24 cellular contexts compared by ENCODE assay signal in the genomic region with DNA sequence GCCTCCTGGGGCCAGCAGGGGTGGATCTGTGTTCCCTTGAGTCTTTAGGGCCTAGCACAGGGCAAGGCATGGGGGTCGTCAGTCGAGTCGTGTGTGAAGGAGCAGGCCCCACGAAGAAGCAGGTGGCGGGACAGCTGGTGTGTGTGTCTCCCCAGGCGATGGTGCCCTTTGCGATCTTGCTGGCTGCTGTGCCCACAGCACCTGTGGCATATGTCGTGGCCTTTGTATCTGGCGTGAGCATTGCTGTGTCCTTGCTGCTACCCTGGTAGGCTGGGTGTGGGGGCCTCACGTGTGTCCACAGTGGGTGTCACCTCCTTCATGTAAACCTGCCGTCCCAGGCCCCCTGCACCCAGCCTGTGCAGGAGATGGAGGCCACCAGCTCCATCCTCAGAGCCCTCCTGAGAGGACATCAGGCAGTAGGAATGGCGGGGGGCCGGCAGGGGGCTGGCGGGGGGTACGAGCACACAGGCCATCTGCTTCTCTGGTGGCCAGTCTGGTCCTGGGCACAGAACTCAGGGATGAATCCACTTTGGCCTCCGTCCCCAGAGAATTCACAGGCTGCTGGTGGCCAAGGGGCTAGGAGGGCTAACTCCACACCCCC. TPM values are rescaled to one million over a fixed set of nuclear protein-coding genes. Genes with fewer than 3 reads are reported as not detected.
"Had no signal": no experiment of that assay in that cellular context is flagged by ENCODE, and none has a peak within 500 bp of the region (broad histone marks: within the 10 kb centered on the region; RNA-seq: fewer than 3 reads in every experiment).

No MANE protein-coding gene starts in this region.

- H3K4me2 ChIP-seq: hepatocyte had no signal

- H3K4me1 Mint-ChIP-seq: naive B cell, nephron had no signal

- H3K4me3 ChIP-seq: coronary artery, hepatocyte, left ventricle myocardium inferior, lung, psoas muscle, skin epidermis, stomach had no signal

- H3K27ac ChIP-seq: coronary artery, foreskin keratinocyte, hepatocyte, left ventricle myocardium inferior, neutrophil, psoas muscle, skin epidermis, stomach had no signal

- H3K79me2 ChIP-seq: hepatocyte had no signal

- H3K27me3 Mint-ChIP-seq: naive B cell had no signal

- H3K4me1 ChIP-seq: left ventricle myocardium inferior, psoas muscle, stomach had no signal

- H3K9me3 ChIP-seq: left ventricle myocardium inferior, neutrophil, psoas muscle, stomach had no signal

- H2AFZ ChIP-seq: hepatocyte had no signal

- H3K27ac Mint-ChIP-seq: naive B cell, nephron had no signal

- ATAC-seq: foreskin keratinocyte had no signal

- H3K27me3 ChIP-seq: foreskin keratinocyte, hepatocyte, neutrophil, stomach had no signal

- H3K9me3 Mint-ChIP-seq: endodermal cell, naive B cell, nephron had no signal

- DNase-seq: effector CD4-positive, alpha-beta T cell; endodermal cell; erythroblast; foreskin keratinocyte; kidney; left cardiac atrium; left ventricle myocardium inferior; mesenchymal stem cell; midbrain; naive B cell; psoas muscle; retina; stimulated activated CD4-positive, alpha-beta T cell treated with anti-CD3 and anti-CD28 coated beads, Interleukin-2, amount 100 ng/mL, for 24 hours; stimulated activated CD4-positive, alpha-beta T cell treated with anti-CD3 and anti-CD28 coated beads, Interleukin-4, amount 100 ng/mL, for 4 hours; stimulated activated naive CD4-positive, alpha-beta T cell; stomach; substantia nigra; trophoblast cell had no signal

- H3K4me3 Mint-ChIP-seq: endodermal cell, nephron had no signal

RNA-seq across cellular contexts. Expression of a gene that starts 13.2 kb away (rescaled TPM):
- total RNA-seq: hepatocyte, stomach had no signal
